Comparison of ENCODE assay signal across 21 cellular contexts in the genomic region with DNA sequence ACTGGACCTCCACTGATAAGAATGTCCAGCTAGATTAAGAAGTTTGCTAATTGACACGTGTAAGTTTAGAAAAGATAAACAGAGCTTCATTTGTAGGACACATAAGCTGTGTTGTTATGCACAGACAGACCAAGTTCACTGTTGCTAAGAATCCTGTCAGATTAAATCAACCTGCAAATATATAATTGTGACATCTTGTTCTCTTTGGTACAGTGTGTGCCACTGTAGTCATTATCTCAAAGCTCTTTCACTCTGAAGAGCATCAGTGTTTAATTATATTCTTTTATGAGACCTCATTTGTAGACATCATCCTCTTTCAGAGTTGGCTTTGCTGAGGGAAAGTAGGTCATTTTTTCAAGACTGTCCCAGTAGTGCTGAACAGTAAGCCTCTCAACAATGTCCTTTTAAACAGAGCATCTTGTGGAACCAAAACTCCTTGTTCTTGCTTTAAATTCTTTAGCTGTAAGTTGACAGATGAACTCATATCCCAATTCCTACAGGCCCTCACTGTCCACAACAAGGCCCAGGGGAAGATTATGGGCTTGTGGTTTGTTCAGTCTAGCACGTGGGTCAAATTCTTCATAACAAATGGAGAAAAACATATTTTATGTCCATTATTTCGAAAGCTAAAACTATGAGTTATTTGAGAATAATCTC.
DNase-seq lines count a peak whose midpoint lies in the region; ATAC-seq, FAIRE-seq and TF ChIP-seq lines count a peak whose summit lies in the region.
"Had no signal": no experiment of that assay in that cellular context is flagged by ENCODE, and none has a peak within 500 bp of the region (broad histone marks: within the 10 kb centered on the region; RNA-seq: fewer than 3 reads in every experiment).

No MANE protein-coding gene starts in this region.

- H3K36me3 ChIP-seq in uterus: no peaks in the 10 kb centered on the region
- H3K36me3 ChIP-seq: colonic mucosa, SJSA1 had no signal

- no peak for FAIRE-seq in RCC 7860 (lab: Jason Lieb, UNC)
- FAIRE-seq: endothelial cell of umbilical vein had no signal

- H3K9me3 ChIP-seq in uterus: no peaks in the 10 kb centered on the region
- H3K9me3 ChIP-seq: Caco-2, colonic mucosa, psoas muscle had no signal

- H3K27ac ChIP-seq in uterus: no peak overlapping the region
- H3K27ac ChIP-seq: colonic mucosa, HL-60, KMS-11, psoas muscle, SJSA1 had no signal

- intact Hi-C loops in uterus (cut with DNase I; ENCODE audit: low total_unique reads): no loop called here

- no peaks in the 10 kb centered on the region for H3K27me3 ChIP-seq in uterus
- H3K27me3 ChIP-seq: colonic mucosa, SJSA1 had no signal

- H3K4me1 ChIP-seq in uterus: no peaks in the 10 kb centered on the region
- H3K4me1 ChIP-seq: colonic mucosa, psoas muscle, SJSA1 had no signal

- ATAC-seq in GM21515 (IDR thresholded peaks at IDR 0.05; ENCODE audit: unreplicated experiment): no peak
- ATAC-seq: naive thymus-derived CD8-positive, alpha-beta T cell; psoas muscle had no signal

- TF ChIP-seq CTCF in fibroblast of villous mesenchyme (IDR thresholded peaks at IDR 0.05; ENCODE audit: insufficient read depth, low read depth, low read length) (no peak), uterus (IDR thresholded peaks at IDR 0.05) (no peak)

- peak; percentile 62 for DNase-seq in EL
- DNase-seq in SK-N-DZ (ENCODE audit: low spot score): peak; percentile 5
- peak; percentile 68 for DNase-seq in fibroblast of villous mesenchyme (ENCODE audit: low read depth)
- DNase-seq in myocyte (ENCODE audit: low read depth): peak; percentile 68
- DNase-seq in NCI-H187 treated with DMSO at 0.1 percent for 48 hours (lab: John Stamatoyannopoulos, UW): no peak
- DNase-seq in RCC 7860 (ENCODE audit: low spot score): no peak
- no peak for DNase-seq in uterus
- DNase-seq: activated CD4-positive, alpha-beta memory T cell treated with anti-CD3 and anti-CD28 coated beads for 36 hours; AML-193; Caco-2; colonic mucosa; GF-D8; naive thymus-derived CD8-positive, alpha-beta T cell; NCI-H1436; psoas muscle; substantia nigra had no signal

- no peak for TF ChIP-seq POLR2A in uterus (IDR thresholded peaks at IDR 0.05)

- H3K4me3 ChIP-seq in fibroblast of villous mesenchyme (ENCODE audit: low read depth, low read length) (no peak overlapping the region), uterus (no peak overlapping the region)
- H3K4me3 ChIP-seq: colonic mucosa, psoas muscle, SJSA1 had no signal

Comparison
In these comparisons a context has a peak if more than half of its experiments do, and no peak if none do; other contexts are left out.
1. DNase-seq: peak in EL (single experiment), SK-N-DZ (single experiment), fibroblast of villous mesenchyme (single experiment) and myocyte (single experiment); none in NCI-H187 treated with DMSO at 0.1 percent for 48 hours (single experiment), RCC 7860 (single experiment) and uterus (0 of 2).